17 cellular contexts compared by ENCODE assay signal in genomic region chr10:121092341-121093099, GRCh38.
DNase-seq lines count a peak whose midpoint lies in the region; ATAC-seq, FAIRE-seq and TF ChIP-seq lines count a peak whose summit lies in the region.
"Had no signal": no experiment of that assay in that cellular context is flagged by ENCODE, and none has a peak within 500 bp of the region (broad histone marks: within the 10 kb centered on the region; RNA-seq: fewer than 3 reads in every experiment).

No MANE protein-coding gene starts in this region.

- ATAC-seq in PC-3 = no peak
- peak; percentile 25 for ATAC-seq in lung (ENCODE audit: insufficient read depth, low FRiP score)
- ATAC-seq: activated T-helper 17 cell treated with anti-CD3 and anti-CD28 coated beads, Interleukin-2, amount 50 U/mL, for 72 hours; right cardiac atrium had no signal

- POLR2A ChIA-PET in PC-3 (lab: Charles Lee; ENCODE audit: unreplicated experiment) = no interaction called here

- FAIRE-seq in urothelium cell line (lab: Jason Lieb, UNC) = no peak

- H3K27me3 ChIP-seq in PC-3 (ENCODE audit: low read length) = no peaks in the 10 kb centered on the region
- H3K27me3 ChIP-seq in lung (ENCODE audit: control insufficient read depth, insufficient read depth) = no peaks in the 10 kb centered on the region

- H3K4me2 ChIP-seq in PC-3 (ENCODE audit: low read length) = no peak overlapping the region

- no peaks in the 10 kb centered on the region for H3K36me3 ChIP-seq in PC-3 (ENCODE audit: low read depth, low read length)
- no peaks in the 10 kb centered on the region for H3K36me3 ChIP-seq in lung (ENCODE audit: control insufficient read depth in 2 of 2, insufficient read depth in 2 of 2, low read length in 2 of 2)

- H3F3A ChIP-seq in PC-3 (ENCODE audit: low read length, unreplicated experiment) = no peaks in the 10 kb centered on the region

- no peak overlapping the region for H3K4me3 ChIP-seq in PC-3 (ENCODE audit: low read length)
- no peak overlapping the region for H3K4me3 ChIP-seq in choroid plexus epithelial cell (ENCODE audit: low read depth, low read length)
- no peak overlapping the region for H3K4me3 ChIP-seq in lung
- H3K4me3 ChIP-seq: SK-N-MC had no signal

- H3K27ac ChIP-seq in PC-3 (ENCODE audit: low read length) (no peak overlapping the region), lung (ENCODE audit: low read depth in 1 of 2, low read length in 1 of 2) (peak overlapping the region in 1 of 2 donors; percentile 77)
- H3K27ac ChIP-seq: SK-N-MC had no signal

- CTCF ChIA-PET in PC-3 (lab: Charles Lee) = no interaction called here

- H3K4me1 ChIP-seq in PC-3 (ENCODE audit: insufficient read depth, low read length) (no peaks in the 10 kb centered on the region), lung (ENCODE audit: control insufficient read depth in 2 of 2, insufficient read depth in 2 of 2, low read length in 2 of 2) (peaks cover 0 to 3% of the 10 kb centered on the region in 2 donors)

- WGBS in lung, 2 donors = 54 to 79% methylated on average over 3 of the region's 3 CpGs

- DNase-seq in PC-3 = peak; percentile 34
- DNase-seq in choroid plexus epithelial cell (ENCODE audit: low read depth) = peak; percentile 73
- DNase-seq in lung (ENCODE audit: low spot score) = no peak
- DNase-seq in urothelium cell line (ENCODE audit: low spot score) = peak; percentile 49
- no peak for DNase-seq in C1 segment of cervical spinal cord (lab: John Stamatoyannopoulos, UW)
- no peak for DNase-seq in NCI-H526 treated with DMSO at 0.1 percent for 48 hours (lab: John Stamatoyannopoulos, UW)
- DNase-seq in AG08395 (ENCODE audit: low spot score) = no peak
- DNase-seq: activated CD4-positive, alpha-beta T cell treated with anti-CD3 and anti-CD28 coated beads, Interleukin-2, amount 50 U/mL, for 4 hours; aorta; HCEC 1CT; KG1; NCI-H1436; NCI-H345; right cardiac atrium; stimulated activated CD4-positive, alpha-beta T cell treated with anti-CD3 and anti-CD28 coated beads, Interleukin-4, amount 100 ng/mL, for 4 hours had no signal

- TF ChIP-seq CTCF in PC-3 (conservative IDR thresholded peaks at IDR 0.05; ENCODE audit: low read depth, low read length) (no peak), choroid plexus epithelial cell (conservative IDR thresholded peaks at IDR 0.05; ENCODE audit: low read depth, low read length) (no peak), lung (IDR thresholded peaks at IDR 0.05; ENCODE audit: control extremely low read depth, extremely low read depth) (no peak)

- no peak overlapping the region for H2AFZ ChIP-seq in PC-3 (ENCODE audit: low read length)

- H3K9me3 ChIP-seq in PC-3 (ENCODE audit: low read length) (no peaks in the 10 kb centered on the region), lung (ENCODE audit: control insufficient read depth in 2 of 2, insufficient read depth in 1 of 2, low read length in 1 of 2) (peaks cover 0 to 5% of the 10 kb centered on the region in 2 donors)

- no peaks in the 10 kb centered on the region for H3K9me2 ChIP-seq in PC-3 (replicated peaks; ENCODE audit: low read length)

- H3K79me2 ChIP-seq in PC-3 (ENCODE audit: low read length) = no peaks in the 10 kb centered on the region

- no peak overlapping the region for H3K9ac ChIP-seq in PC-3 (ENCODE audit: low read length)

- intact Hi-C loops in PC-3 (cut with micrococcal nuclease) = no loop called here

- H4K20me1 ChIP-seq in PC-3 (ENCODE audit: low read length) = no peaks in the 10 kb centered on the region

- no TSS peak for BruUV-seq in PC-3 (replicated peaks; lab: Mats Ljungman, UMichigan)

Comparison
In these comparisons a context has a peak if more than half of its experiments do, and no peak if none do; other contexts are left out.
1. DNase-seq: peak in PC-3 (single experiment), choroid plexus epithelial cell (single experiment) and urothelium cell line (single experiment); none in lung (single experiment), C1 segment of cervical spinal cord (0 of 14), NCI-H526 treated with DMSO at 0.1 percent for 48 hours (single experiment) and AG08395 (single experiment).